In genomic region chr5:81665795-81666194, GRCh38 we compare ENCODE assay signal across 20 cellular contexts.
"Had no signal": no experiment of that assay in that cellular context is flagged by ENCODE, and none has a peak within 500 bp of the region (broad histone marks: within the 10 kb centered on the region; RNA-seq: fewer than 3 reads in every experiment).

No MANE protein-coding gene starts in this region.

- ATAC-seq: foreskin keratinocyte; heart right ventricle; left cardiac atrium; left lung; naive thymus-derived CD4-positive, alpha-beta T cell; sciatic nerve; stimulated activated naive CD8-positive, alpha-beta T cell treated with anti-CD3 and anti-CD28 coated beads, Interleukin-15, amount 100 ng/mL, for 72 hours; upper lobe of right lung had no signal

- DNase-seq: dermis blood vessel endothelial cell; effector memory CD4-positive, alpha-beta T cell; foreskin keratinocyte; glutamatergic neuron; heart right ventricle; hippocampal formation; left cardiac atrium; left lung; mesenchymal stem cell; naive thymus-derived CD4-positive, alpha-beta T cell; stimulated activated CD4-positive, alpha-beta T cell treated with anti-CD3 and anti-CD28 coated beads, Interleukin-12 subunit alpha, Interleukin-12 subunit beta, amount 100 ng/mL, for 4 hours; stimulated activated CD4-positive, alpha-beta T cell treated with anti-CD3 and anti-CD28 coated beads, Interleukin-1b, Interleukin-23, amount 100 ng/mL, for 48 hours; stimulated activated CD4-positive, alpha-beta T cell treated with anti-CD3 and anti-CD28 coated beads, Interleukin-4, amount 100 ng/mL, for 1 hour; stimulated activated CD8-positive, alpha-beta memory T cell treated with anti-CD3 and anti-CD28 coated beads, Interleukin-4, amount 100 ng/mL, for 48 hours; stimulated activated naive CD4-positive, alpha-beta T cell; stimulated activated naive CD8-positive, alpha-beta T cell treated with anti-CD3 and anti-CD28 coated beads, Interleukin-15, amount 100 ng/mL, for 72 hours; transverse colon; upper lobe of right lung; uterus had no signal
